17 cellular contexts compared by ENCODE assay signal in genomic region chr15:92056875-92057274, GRCh38.
DNase-seq lines count a peak whose midpoint lies in the region; ATAC-seq and TF ChIP-seq lines count a peak whose summit lies in the region.
"Had no signal": no experiment of that assay in that cellular context is flagged by ENCODE, and none has a peak within 500 bp of the region (broad histone marks: within the 10 kb centered on the region; RNA-seq: fewer than 3 reads in every experiment).

No MANE protein-coding gene starts in this region.

- H3K9me3 ChIP-seq in T-helper 17 cell (ENCODE audit: control insufficient read depth, low read length, poor library complexity, severe bottlenecking) (no peaks in the 10 kb centered on the region), left ventricle myocardium inferior (replicated peaks) (no peaks in the 10 kb centered on the region)
- H3K9me3 ChIP-seq: BLaER1 had no signal

- TF ChIP-seq CTCF in left ventricle myocardium inferior (IDR thresholded peaks at IDR 0.05; ENCODE audit: borderline replicate concordance) (no peak), GM23338 (conservative IDR thresholded peaks at IDR 0.05; ENCODE audit: low read depth in 2 of 2) (no peak)

- DNase-seq in activated CD4-positive, alpha-beta T cell treated with anti-CD3 and anti-CD28 coated beads, Interleukin-2, amount 10 ng/mL, durations not matched to agents 7 days and 5 days: no peak
- no peak for DNase-seq in activated CD4-positive, alpha-beta T cell treated with anti-CD3 and anti-CD28 coated beads for 4 hours
- DNase-seq in T-helper 17 cell (no peak), left ventricle myocardium inferior (no peak), posterior vena cava (ENCODE audit: low spot score) (peak; percentile 16), GM23338 (ENCODE audit: low spot score) (no peak)
- DNase-seq: 8988T; CD4-positive, alpha-beta memory T cell; DMS53; DND-41; EL; HCEC 1CT; IMR-90 had no signal

- intact Hi-C loops in left ventricle myocardium inferior (cut with micrococcal nuclease) (no loop called here), posterior vena cava (cut with DNase I) (no loop called here)

- H3K27ac ChIP-seq in left ventricle myocardium inferior (replicated peaks): peak overlapping the region; percentile 50
- no peak overlapping the region for H3K27ac ChIP-seq in GM23338 (ENCODE audit: low read depth)
- H3K27ac ChIP-seq: BLaER1 had no signal

- CTCF ChIA-PET in activated CD4-positive, alpha-beta T cell treated with anti-CD3 and anti-CD28 coated beads, Interleukin-2, amount 10 ng/mL, durations not matched to agents 7 days and 5 days (lab: Charles Lee): no interaction called here

- H3K27me3 ChIP-seq in left ventricle myocardium inferior (ENCODE audit: low read depth) (no peaks in the 10 kb centered on the region), GM23338 (ENCODE audit: insufficient read depth) (no peaks in the 10 kb centered on the region)
- H3K27me3 ChIP-seq: BLaER1 had no signal

- peak overlapping the region; percentile 22 for H3K27ac Mint-ChIP-seq in activated CD4-positive, alpha-beta T cell treated with anti-CD3 and anti-CD28 coated beads, Interleukin-2, amount 10 ng/mL, durations not matched to agents 7 days and 5 days
- H3K27ac Mint-ChIP-seq in T-helper 17 cell: peak overlapping the region; percentile 53
- H3K27ac Mint-ChIP-seq in GM23338: no peak overlapping the region

- no peak overlapping the region for H3K4me3 Mint-ChIP-seq in activated CD4-positive, alpha-beta T cell treated with anti-CD3 and anti-CD28 coated beads, Interleukin-2, amount 10 ng/mL, durations not matched to agents 7 days and 5 days
- H3K4me3 Mint-ChIP-seq in T-helper 17 cell (no peak overlapping the region), GM23338 (no peak overlapping the region)
- H3K4me3 Mint-ChIP-seq: CD14-positive monocyte; CD4-positive, alpha-beta memory T cell had no signal

- peaks cover 9% of the 10 kb centered on the region for H3K79me2 ChIP-seq in GM23338 (replicated peaks; ENCODE audit: insufficient read depth)

- no peak overlapping the region for H3K4me3 ChIP-seq in left ventricle myocardium inferior
- H3K4me3 ChIP-seq in GM23338: no peak overlapping the region
- H3K4me3 ChIP-seq: BLaER1, GM12878 had no signal

- no peaks in the 10 kb centered on the region for H3K4me1 Mint-ChIP-seq in activated CD4-positive, alpha-beta T cell treated with anti-CD3 and anti-CD28 coated beads, Interleukin-2, amount 10 ng/mL, durations not matched to agents 7 days and 5 days
- H3K4me1 Mint-ChIP-seq in T-helper 17 cell: peaks cover 27% of the 10 kb centered on the region
- H3K4me1 Mint-ChIP-seq in GM23338: peaks cover 3% of the 10 kb centered on the region; the same call in 2 of the 3 replicates

- no peaks in the 10 kb centered on the region for H3K27me3 Mint-ChIP-seq in activated CD4-positive, alpha-beta T cell treated with anti-CD3 and anti-CD28 coated beads, Interleukin-2, amount 10 ng/mL, durations not matched to agents 7 days and 5 days
- H3K27me3 Mint-ChIP-seq in T-helper 17 cell (no peaks in the 10 kb centered on the region), GM23338 (ENCODE audit: insufficient read depth, low read depth, poor library complexity) (peaks cover 4% of the 10 kb centered on the region)
- H3K27me3 Mint-ChIP-seq: CD4-positive, alpha-beta memory T cell had no signal

- H4K20me1 ChIP-seq in GM23338 (replicated peaks; ENCODE audit: insufficient read depth): no peaks in the 10 kb centered on the region; the same call in 1 of the 2 replicates
- H4K20me1 ChIP-seq: BLaER1 had no signal

- POLR2A ChIA-PET in activated CD4-positive, alpha-beta T cell treated with anti-CD3 and anti-CD28 coated beads, Interleukin-2, amount 10 ng/mL, durations not matched to agents 7 days and 5 days (lab: Charles Lee): no interaction called here

- H3K36me3 ChIP-seq in left ventricle myocardium inferior: no peaks in the 10 kb centered on the region
- no peaks in the 10 kb centered on the region for H3K36me3 ChIP-seq in GM23338 (ENCODE audit: insufficient read depth)
- H3K36me3 ChIP-seq: BLaER1 had no signal

- no peak for ATAC-seq in T-helper 17 cell
- ATAC-seq in GM23338: no peak
- ATAC-seq in HG02885 (IDR thresholded peaks at IDR 0.05; ENCODE audit: poor library complexity, unreplicated experiment): no peak
- ATAC-seq: GM12878 had no signal

- peaks cover 73% of the 10 kb centered on the region for H3K4me1 ChIP-seq in left ventricle myocardium inferior
- no peaks in the 10 kb centered on the region for H3K4me1 ChIP-seq in GM23338 (ENCODE audit: insufficient read depth)
- H3K4me1 ChIP-seq: BLaER1 had no signal

- no peak overlapping the region for H3K4me2 ChIP-seq in GM23338
- H3K4me2 ChIP-seq: BLaER1 had no signal

- H3K9me3 Mint-ChIP-seq in activated CD4-positive, alpha-beta T cell treated with anti-CD3 and anti-CD28 coated beads, Interleukin-2, amount 10 ng/mL, durations not matched to agents 7 days and 5 days: no peaks in the 10 kb centered on the region
- no peaks in the 10 kb centered on the region for H3K9me3 Mint-ChIP-seq in GM23338
- H3K9me3 Mint-ChIP-seq: CD14-positive monocyte; CD4-positive, alpha-beta memory T cell had no signal

- no peaks in the 10 kb centered on the region for H3F3A ChIP-seq in GM23338 (replicated peaks; ENCODE audit: low read depth)

- H3K9me2 ChIP-seq in GM23338 (ENCODE audit: insufficient read depth): no peaks in the 10 kb centered on the region; the same call in 1 of the 2 replicates

- no peak overlapping the region for H2AFZ ChIP-seq in GM23338

- H3K36me3 Mint-ChIP-seq in activated CD4-positive, alpha-beta T cell treated with anti-CD3 and anti-CD28 coated beads, Interleukin-2, amount 10 ng/mL, durations not matched to agents 7 days and 5 days (ENCODE audit: low read depth): no peaks in the 10 kb centered on the region
- no peaks in the 10 kb centered on the region for H3K36me3 Mint-ChIP-seq in T-helper 17 cell (ENCODE audit: low read depth)
- H3K36me3 Mint-ChIP-seq in GM23338 (ENCODE audit: low read depth): no peaks in the 10 kb centered on the region

TF ChIP-seq in GM23338, 12 proteins besides CTCF, POLR2A, EP300 and RAD21:
- TF ChIP-seq EZH2phosphoT487 (IDR thresholded peaks at IDR 0.05; ENCODE audit: unreplicated experiment): no peak
